Comparison of ENCODE assay signal across 9 cellular contexts in the genomic region with DNA sequence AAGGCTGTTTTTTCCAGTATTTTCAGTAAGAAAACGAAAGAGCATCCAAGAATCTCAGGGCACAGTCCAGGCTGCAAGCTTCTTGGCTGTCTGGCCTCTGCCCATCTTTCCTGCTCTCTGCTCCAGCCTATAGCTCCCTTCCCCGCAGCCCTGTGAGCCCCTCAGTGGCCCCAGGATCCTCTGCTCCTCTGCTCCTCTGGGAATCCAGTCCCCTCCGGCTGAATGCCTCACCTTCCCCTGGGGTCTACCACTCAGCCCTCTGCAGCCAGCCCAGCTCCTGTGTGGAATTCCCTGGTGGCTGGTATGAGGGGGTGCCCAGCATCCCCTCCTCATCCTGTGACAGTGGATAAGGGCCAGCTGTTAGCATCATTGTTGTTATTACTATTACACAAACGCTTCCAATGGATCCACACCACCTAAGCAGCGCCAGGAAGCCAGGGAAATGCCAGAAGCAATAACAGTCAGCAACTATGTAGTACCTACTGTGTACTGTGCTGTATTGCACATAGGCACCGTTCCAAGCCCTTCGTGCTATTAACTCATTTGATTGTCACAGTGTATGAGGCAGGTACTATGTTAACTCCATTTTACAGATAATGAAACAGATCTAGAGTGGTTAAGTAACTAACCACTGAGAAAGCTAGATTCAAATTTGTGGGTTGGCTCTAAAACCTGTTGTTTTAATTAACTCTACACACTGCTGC.
A peak's percentile ranks its signal among the peaks of the same experiment; 100 is the strongest.
DNase-seq lines count a peak whose midpoint lies in the region; ATAC-seq, FAIRE-seq and TF ChIP-seq lines count a peak whose summit lies in the region.
"Had no signal": no experiment of that assay in that cellular context is flagged by ENCODE, and none has a peak within 500 bp of the region (broad histone marks: within the 10 kb centered on the region; RNA-seq: fewer than 3 reads in every experiment).

No MANE protein-coding gene starts in this region.

- H3K4me1 Mint-ChIP-seq in activated CD4-positive, alpha-beta T cell treated with anti-CD3 and anti-CD28 coated beads for 36 hours = peaks cover 13% of the 10 kb centered on the region
- H3K4me1 Mint-ChIP-seq in stimulated activated memory B cell treated with anti-CD40 and anti-IgM and Interleukin-4, amounts not matched to agents 10 μg/mL and 1 μg/mL and 100 μg/mL, for 72 hours = peaks cover 44% of the 10 kb centered on the region

- POLR2A ChIA-PET in activated CD4-positive, alpha-beta T cell treated with anti-CD3 and anti-CD28 coated beads for 36 hours (lab: Charles Lee) = no interaction called here

- no peak for TF ChIP-seq CTCF in omental fat pad (IDR thresholded peaks at IDR 0.05)

- intact Hi-C loops in activated CD4-positive, alpha-beta T cell treated with anti-CD3 and anti-CD28 coated beads for 36 hours (cut with DNase I, micrococcal nuclease) = no loop called here
- intact Hi-C loops in cardiac septum (cut with DNase I) = no loop called here

- H3K27ac Mint-ChIP-seq in activated CD4-positive, alpha-beta T cell treated with anti-CD3 and anti-CD28 coated beads for 36 hours = no peak overlapping the region
- H3K27ac Mint-ChIP-seq in stimulated activated memory B cell treated with anti-CD40 and anti-IgM and Interleukin-4, amounts not matched to agents 10 μg/mL and 1 μg/mL and 100 μg/mL, for 72 hours = peak overlapping the region; percentile 78

- FAIRE-seq in HTR-8/SVneo (lab: Jason Lieb, UNC) = peak; percentile 72

- H3K9me3 Mint-ChIP-seq in activated CD4-positive, alpha-beta T cell treated with anti-CD3 and anti-CD28 coated beads for 36 hours (ENCODE audit: low read depth) = no peaks in the 10 kb centered on the region
- peaks cover 4% of the 10 kb centered on the region for H3K9me3 Mint-ChIP-seq in stimulated activated memory B cell treated with anti-CD40 and anti-IgM and Interleukin-4, amounts not matched to agents 10 μg/mL and 1 μg/mL and 100 μg/mL, for 72 hours

- no peak for DNase-seq in activated CD4-positive, alpha-beta T cell treated with anti-CD3 and anti-CD28 coated beads for 36 hours
- DNase-seq in activated CD4-positive, alpha-beta T cell treated with anti-CD3 and anti-CD28 coated beads, Interleukin-2, amount 50 U/mL, for 48 hours = no peak
- DNase-seq in HTR-8/SVneo (ENCODE audit: insufficient read length, low spot score) (no peak), omental fat pad (ENCODE audit: low spot score) (no peak), H4 (ENCODE audit: low spot score) (no peak), cardiac septum (ENCODE audit: low spot score) (no peak)
- DNase-seq: ovary had no signal

- H3K4me3 Mint-ChIP-seq in activated CD4-positive, alpha-beta T cell treated with anti-CD3 and anti-CD28 coated beads for 36 hours = no peak overlapping the region
- H3K4me3 Mint-ChIP-seq in stimulated activated memory B cell treated with anti-CD40 and anti-IgM and Interleukin-4, amounts not matched to agents 10 μg/mL and 1 μg/mL and 100 μg/mL, for 72 hours = no peak overlapping the region

- CTCF ChIA-PET in activated CD4-positive, alpha-beta T cell treated with anti-CD3 and anti-CD28 coated beads for 36 hours (lab: Charles Lee) = interaction anchor here (0.6 to 0.9 kb wide), 3 partner anchors 15 to 319 kb away, joined by 3 to 5 read pairs (median 4); no protein-coding TSS in a partner anchor

- H3K27me3 Mint-ChIP-seq in activated CD4-positive, alpha-beta T cell treated with anti-CD3 and anti-CD28 coated beads for 36 hours = peaks cover 35% of the 10 kb centered on the region
- peaks cover 77% of the 10 kb centered on the region for H3K27me3 Mint-ChIP-seq in stimulated activated memory B cell treated with anti-CD40 and anti-IgM and Interleukin-4, amounts not matched to agents 10 μg/mL and 1 μg/mL and 100 μg/mL, for 72 hours

- H3K36me3 Mint-ChIP-seq in activated CD4-positive, alpha-beta T cell treated with anti-CD3 and anti-CD28 coated beads for 36 hours (ENCODE audit: low read depth) = no peaks in the 10 kb centered on the region
- H3K36me3 Mint-ChIP-seq in stimulated activated memory B cell treated with anti-CD40 and anti-IgM and Interleukin-4, amounts not matched to agents 10 μg/mL and 1 μg/mL and 100 μg/mL, for 72 hours = no peaks in the 10 kb centered on the region

- peak; percentile 71 for ATAC-seq in activated CD4-positive, alpha-beta T cell treated with anti-CD3 and anti-CD28 coated beads for 36 hours
- peak; percentile 52 for ATAC-seq in HG02623 (IDR thresholded peaks at IDR 0.05; ENCODE audit: unreplicated experiment)
- peak; percentile 59 for ATAC-seq in stimulated activated memory B cell treated with anti-CD40 and anti-IgM and Interleukin-4, amounts not matched to agents 10 μg/mL and 1 μg/mL and 100 μg/mL, for 72 hours
- no peak for ATAC-seq in omental fat pad (ENCODE audit: low FRiP score)
